ENCODE assay signal across 15 cellular contexts in the genomic region with DNA sequence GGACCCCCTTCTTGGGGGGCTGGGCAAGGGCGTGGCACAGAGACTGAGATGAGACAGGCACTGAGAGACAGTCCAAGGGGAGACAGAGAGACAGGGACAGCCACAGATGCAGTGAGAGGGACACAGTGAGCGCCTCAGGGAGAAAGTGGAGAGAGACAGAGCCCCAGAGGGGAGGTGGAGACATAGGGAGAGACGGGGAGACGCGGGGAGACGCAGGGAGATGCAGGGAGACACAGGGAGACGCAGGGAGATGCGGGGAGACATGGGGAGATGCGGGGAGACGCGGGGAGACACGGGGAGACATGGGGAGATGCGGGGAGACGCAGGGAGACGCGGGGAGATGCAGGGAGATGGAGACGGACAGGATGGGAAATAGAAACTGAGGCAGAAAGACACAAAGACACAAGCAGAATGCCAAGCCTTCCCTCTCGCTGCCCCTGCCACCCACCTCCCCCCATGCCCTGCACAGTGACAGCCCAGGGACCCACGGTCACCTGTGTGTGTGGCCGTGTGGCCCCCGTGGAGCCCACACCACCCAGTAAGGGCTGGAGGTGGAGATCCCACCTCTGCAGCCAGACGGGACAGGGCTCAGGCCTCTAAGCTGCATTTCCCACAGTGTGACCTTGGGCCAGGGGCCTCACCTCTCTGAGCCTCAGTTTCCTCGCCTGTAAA. TPM values are rescaled to one million over a fixed set of nuclear protein-coding genes. Genes with fewer than 3 reads are reported as not detected.
DNase-seq lines count a peak whose midpoint lies in the region; ATAC-seq, FAIRE-seq and TF ChIP-seq lines count a peak whose summit lies in the region.
"Had no signal": no experiment of that assay in that cellular context is flagged by ENCODE, and none has a peak within 500 bp of the region (broad histone marks: within the 10 kb centered on the region; RNA-seq: fewer than 3 reads in every experiment).

No MANE protein-coding gene starts in this region.

- FAIRE-seq in astrocyte (lab: Jason Lieb, UNC): no peak
- FAIRE-seq: H54 had no signal

- peaks cover 36% of the 10 kb centered on the region for H3K27me3 Mint-ChIP-seq in astrocyte (ENCODE audit: low read depth, unreplicated experiment)
- peaks cover 22% of the 10 kb centered on the region for H3K27me3 Mint-ChIP-seq in neural progenitor cell (ENCODE audit: insufficient read depth, low read depth)
- H3K27me3 Mint-ChIP-seq in CD14-positive monocyte (ENCODE audit: low read depth in 3 of 3): peaks cover 33 to 43% (median 36%) of the 10 kb centered on the region in 3 donors

- no peak overlapping the region for H3K9ac ChIP-seq in astrocyte (ENCODE audit: low read length)
- no peak overlapping the region for H3K9ac ChIP-seq in neural progenitor cell
- H3K9ac ChIP-seq: KMS-11 had no signal

- H3K4me1 ChIP-seq in right cardiac atrium (ENCODE audit: control insufficient read depth, insufficient read depth, low read length): no peaks in the 10 kb centered on the region
- H3K4me1 ChIP-seq in right atrium auricular region: peaks cover 0 to 39% of the 10 kb centered on the region in 2 donors
- peaks cover 44% of the 10 kb centered on the region for H3K4me1 ChIP-seq in astrocyte (ENCODE audit: insufficient read depth, low read length)
- peaks cover 17% of the 10 kb centered on the region for H3K4me1 ChIP-seq in neural progenitor cell

- H3K36me3 Mint-ChIP-seq in astrocyte (ENCODE audit: low read depth, unreplicated experiment): no peaks in the 10 kb centered on the region
- H3K36me3 Mint-ChIP-seq in neural progenitor cell: no peaks in the 10 kb centered on the region
- no peaks in the 10 kb centered on the region for H3K36me3 Mint-ChIP-seq in CD14-positive monocyte
- H3K36me3 Mint-ChIP-seq: CD8-positive, alpha-beta memory T cell; IgD-negative memory B cell had no signal

- no peak overlapping the region for H2AFZ ChIP-seq in astrocyte (ENCODE audit: low read depth, low read length)
- H2AFZ ChIP-seq in neural progenitor cell (replicated peaks): no peak overlapping the region

- H3K9me3 Mint-ChIP-seq in astrocyte (ENCODE audit: unreplicated experiment) (no peaks in the 10 kb centered on the region), neural progenitor cell (no peaks in the 10 kb centered on the region), CD14-positive monocyte (peaks cover 0 to 5% (median 0%) of the 10 kb centered on the region in 7 donors)
- H3K9me3 Mint-ChIP-seq: CD8-positive, alpha-beta memory T cell; IgD-negative memory B cell had no signal

- no peaks in the 10 kb centered on the region for H3K9me3 ChIP-seq in right cardiac atrium (ENCODE audit: control insufficient read depth, low read length)
- no peaks in the 10 kb centered on the region for H3K9me3 ChIP-seq in right atrium auricular region
- no peaks in the 10 kb centered on the region for H3K9me3 ChIP-seq in astrocyte (ENCODE audit: insufficient read depth, low read depth, low read length)
- H3K9me3 ChIP-seq in neural progenitor cell (ENCODE audit: low read depth): no peaks in the 10 kb centered on the region
- H3K9me3 ChIP-seq: Caco-2 had no signal

- DNase-seq in right cardiac atrium (peak in 2 of 3 donors; percentile 30 to 32), right atrium auricular region (ENCODE audit: low spot score) (no peak), astrocyte (ENCODE audit: low read depth) (no peak), neural progenitor cell (ENCODE audit: low spot score) (no peak), CD14-positive monocyte (ENCODE audit: low spot score) (no peak), iPS-NIHi11 (ENCODE audit: low spot score) (no peak), NCI-H1092 (lab: John Stamatoyannopoulos, UW) (no peak)
- DNase-seq: 8988T; Caco-2; CD8-positive, alpha-beta memory T cell; GF-D8 had no signal

- H4K20me1 ChIP-seq in astrocyte (ENCODE audit: insufficient read depth, low read length) (no peaks in the 10 kb centered on the region), neural progenitor cell (ENCODE audit: low read depth) (peaks cover 4% of the 10 kb centered on the region)

- H3K4me1 Mint-ChIP-seq in astrocyte (ENCODE audit: low read depth, unreplicated experiment): peaks cover 7% of the 10 kb centered on the region
- H3K4me1 Mint-ChIP-seq in neural progenitor cell: peaks cover 34% of the 10 kb centered on the region
- peaks cover 2% of the 10 kb centered on the region for H3K4me1 Mint-ChIP-seq in CD14-positive monocyte
- H3K4me1 Mint-ChIP-seq: CD8-positive, alpha-beta memory T cell had no signal

- H3K4me2 ChIP-seq in astrocyte (ENCODE audit: low read length): no peak overlapping the region
- H3K4me2 ChIP-seq in neural progenitor cell: no peak overlapping the region
- H3K4me2 ChIP-seq: KMS-11 had no signal

- peaks cover 19% of the 10 kb centered on the region for H3F3A ChIP-seq in neural progenitor cell (ENCODE audit: low read depth)

- TF ChIP-seq CTCF in right atrium auricular region (IDR thresholded peaks at IDR 0.05) (no peak), astrocyte (IDR thresholded peaks at IDR 0.05; ENCODE audit: insufficient read depth, low read depth, low read length) (no peak), neural progenitor cell (IDR thresholded peaks at IDR 0.05) (no peak), CD14-positive monocyte (IDR thresholded peaks at IDR 0.05) (no peak)

- no peak overlapping the region for H3K4me3 ChIP-seq in right cardiac atrium (ENCODE audit: low read length)
- H3K4me3 ChIP-seq in right atrium auricular region: no peak overlapping the region
- no peak overlapping the region for H3K4me3 ChIP-seq in astrocyte (ENCODE audit: insufficient read depth, low read depth, low read length)
- no peak overlapping the region for H3K4me3 ChIP-seq in neural progenitor cell

- H3K27me3 ChIP-seq in right cardiac atrium (ENCODE audit: control insufficient read depth, insufficient read depth) (no peaks in the 10 kb centered on the region), right atrium auricular region (peaks cover 0 to 11% of the 10 kb centered on the region in 2 donors), astrocyte (ENCODE audit: insufficient read depth, low read length) (no peaks in the 10 kb centered on the region), neural progenitor cell (peaks cover 9% of the 10 kb centered on the region)

- H3K36me3 ChIP-seq in right atrium auricular region (no peaks in the 10 kb centered on the region), astrocyte (ENCODE audit: insufficient read depth, low read length) (no peaks in the 10 kb centered on the region), neural progenitor cell (no peaks in the 10 kb centered on the region)

- intact Hi-C loops in right cardiac atrium (cut with DNase I) (loop anchor here in 1 of 4 donors (10.0 kb wide), 1 partner anchor 215 kb away; no protein-coding TSS in a partner anchor), CD14-positive monocyte (cut with micrococcal nuclease) (no loop called here)

- WGBS in right cardiac atrium: 85% methylated on average over 23 of the region's 23 CpGs

- H3K4me3 Mint-ChIP-seq in astrocyte (ENCODE audit: unreplicated experiment): peak overlapping the region; percentile 45
- no peak overlapping the region for H3K4me3 Mint-ChIP-seq in neural progenitor cell
- no peak overlapping the region for H3K4me3 Mint-ChIP-seq in CD14-positive monocyte
- H3K4me3 Mint-ChIP-seq: CD8-positive, alpha-beta memory T cell had no signal

- H3K79me2 ChIP-seq in astrocyte (ENCODE audit: insufficient read depth, low read length): no peaks in the 10 kb centered on the region
- no peaks in the 10 kb centered on the region for H3K79me2 ChIP-seq in neural progenitor cell (ENCODE audit: low read depth)

- H3K27ac ChIP-seq in right cardiac atrium (ENCODE audit: low read length) (no peak overlapping the region), right atrium auricular region (no peak overlapping the region), astrocyte (ENCODE audit: low read depth, low read length) (no peak overlapping the region), neural progenitor cell (no peak overlapping the region)
- H3K27ac ChIP-seq: KMS-11 had no signal

- ATAC-seq in right cardiac atrium: no peak

- H3K27ac Mint-ChIP-seq in astrocyte (ENCODE audit: unreplicated experiment) (no peak overlapping the region), neural progenitor cell (peak overlapping the region; percentile 70), CD14-positive monocyte (no peak overlapping the region)
- H3K27ac Mint-ChIP-seq: CD8-positive, alpha-beta memory T cell; IgD-negative memory B cell had no signal

RNA-seq across cellular contexts. Expression of a gene that starts 8.8 kb away (rescaled TPM):
- total RNA-seq in right cardiac atrium (1 to 10 TPM in 1 of 4 donors, under 1 TPM in 3; 0.20 to 2.2 (median 0.35) TPM), right atrium auricular region (1 to 10 TPM in 1 of 2 donors, under 1 TPM in 1; 0.20 to 4.6 TPM), astrocyte (0.66 and 1.6 TPM in 2 replicates), neural progenitor cell (ENCODE audit: low replicate concordance) (1.8 and 7.2 TPM in 2 replicates)
- polyA plus RNA-seq in right cardiac atrium (1.2 TPM), CD14-positive monocyte (not detected)
- total RNA-seq: Caco-2; CD8-positive, alpha-beta memory T cell had no signal
- polyA plus RNA-seq: CD8-positive, alpha-beta memory T cell; IgD-negative memory B cell had no signal

RNA-seq across cellular contexts. Expression of a gene that starts 33.7 kb away (rescaled TPM):
- total RNA-seq in right cardiac atrium (not detected), right atrium auricular region (not detected), astrocyte (not detected in 2 replicates), neural progenitor cell (ENCODE audit: low replicate concordance) (not detected in 2 replicates)
- polyA plus RNA-seq in right cardiac atrium (0.05 TPM), CD14-positive monocyte (under 1 TPM; 0.18 to 0.21 TPM)
- total RNA-seq: Caco-2; CD8-positive, alpha-beta memory T cell; HT-29 had no signal
- polyA plus RNA-seq: CD8-positive, alpha-beta memory T cell; IgD-negative memory B cell had no signal

Comparison
In these comparisons a context has a peak if more than half of its experiments do, and no peak if none do; other contexts are left out.
1. DNase-seq: peak in right cardiac atrium (2 of 3); none in right atrium auricular region (single experiment), astrocyte (single experiment), neural progenitor cell (single experiment), CD14-positive monocyte (single experiment), iPS-NIHi11 (single experiment) and NCI-H1092 (single experiment).